ENCODE assay signal across 1 cellular context in the genomic region with DNA sequence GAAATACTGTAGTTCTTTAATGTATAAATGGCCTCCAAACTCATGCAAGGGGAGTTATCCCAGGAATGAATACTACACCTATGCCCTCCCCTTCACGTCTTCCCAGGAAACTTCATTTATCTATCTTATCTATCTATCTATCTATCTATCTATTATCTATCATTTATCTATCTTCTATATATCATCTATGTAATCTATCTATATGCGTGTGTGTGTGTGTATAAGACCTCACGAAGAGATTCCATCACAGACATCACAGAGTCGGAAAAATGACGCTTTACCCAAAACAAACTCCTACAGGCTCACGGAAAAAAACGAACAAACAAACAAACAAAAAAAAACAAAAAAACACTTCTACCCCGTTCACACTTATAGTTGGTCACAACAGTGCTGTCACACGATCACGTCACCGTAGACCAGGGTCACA.
A peak's percentile ranks its signal among the peaks of the same experiment; 100 is the strongest.
TF ChIP-seq lines count a peak whose summit lies in the region.

No MANE protein-coding gene starts in this region.

TF ChIP-seq in H1, 55 proteins besides CTCF, POLR2A, EP300 and RAD21:
- TF ChIP-seq JUND (IDR thresholded peaks at IDR 0.05; ENCODE audit: low read length) (0 out of 2 replicates have a peak, but pooled peaks have one; percentile 3), SIX5 (IDR thresholded peaks at IDR 0.05; ENCODE audit: low read depth, low read length) (no peak), FOSL1 (IDR thresholded peaks at IDR 0.05; ENCODE audit: insufficient read depth, low read depth, low read length) (no peak), RNF2 (IDR thresholded peaks at IDR 0.05; ENCODE audit: borderline replicate concordance, low read depth, low read length, missing control alignments, poor library complexity, severe bottlenecking) (no peak), KDM4A (IDR thresholded peaks at IDR 0.05; ENCODE audit: low read depth, low read length, severe bottlenecking) (no peak), CHD1 (IDR thresholded peaks at IDR 0.05; ENCODE audit: low read depth, low read length) (no peak), SAP30 (IDR thresholded peaks at IDR 0.05; ENCODE audit: insufficient read depth, insufficient replicate concordance, low read length) (no peak), KDM5A (IDR thresholded peaks at IDR 0.05; ENCODE audit: low read length) (no peak), SP4 (IDR thresholded peaks at IDR 0.05; ENCODE audit: low read length) (no peak), TAF1 (IDR thresholded peaks at IDR 0.05; ENCODE audit: low read depth, low read length) (no peak), PHF8 (conservative IDR thresholded peaks at IDR 0.05; ENCODE audit: low read depth, low read length) (no peak)
- TF ChIP-seq, protein P1, sequence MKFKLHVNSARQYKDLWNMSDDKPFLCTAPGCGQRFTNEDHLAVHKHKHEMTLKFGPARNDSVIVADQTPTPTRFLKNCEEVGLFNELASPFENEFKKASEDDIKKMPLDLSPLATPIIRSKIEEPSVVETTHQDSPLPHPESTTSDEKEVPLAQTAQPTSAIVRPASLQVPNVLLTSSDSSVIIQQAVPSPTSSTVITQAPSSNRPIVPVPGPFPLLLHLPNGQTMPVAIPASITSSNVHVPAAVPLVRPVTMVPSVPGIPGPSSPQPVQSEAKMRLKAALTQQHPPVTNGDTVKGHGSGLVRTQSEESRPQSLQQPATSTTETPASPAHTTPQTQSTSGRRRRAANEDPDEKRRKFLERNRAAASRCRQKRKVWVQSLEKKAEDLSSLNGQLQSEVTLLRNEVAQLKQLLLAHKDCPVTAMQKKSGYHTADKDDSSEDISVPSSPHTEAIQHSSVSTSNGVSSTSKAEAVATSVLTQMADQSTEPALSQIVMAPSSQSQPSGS (IDR thresholded peaks at IDR 0.05; ENCODE audit: low read length) = peak; percentile 46; the same call in 1 of the 2 replicates
